Comparison of ENCODE assay signal across 11 cellular contexts in genomic region chr22:44192811-44193536, GRCh38. TPM values are rescaled to one million over a fixed set of nuclear protein-coding genes. Genes with fewer than 3 reads are reported as not detected.
DNase-seq lines count a peak whose midpoint lies in the region; ATAC-seq and TF ChIP-seq lines count a peak whose summit lies in the region.
"Had no signal": no experiment of that assay in that cellular context is flagged by ENCODE, and none has a peak within 500 bp of the region (broad histone marks: within the 10 kb centered on the region; RNA-seq: fewer than 3 reads in every experiment).

No MANE protein-coding gene starts in this region.

- peaks cover 43% of the 10 kb centered on the region for H3K4me1 Mint-ChIP-seq in activated T-cell treated with anti-CD3 and anti-CD28 coated beads, Interleukin-2, amount 50 U/mL, for 24 hours (ENCODE audit: low read depth)
- peaks cover 21% of the 10 kb centered on the region for H3K4me1 Mint-ChIP-seq in activated naive CD8-positive, alpha-beta T cell treated with anti-CD3 and anti-CD28 coated beads, Interleukin-2, amount 10 ng/mL, durations not matched to agents 7 days and 5 days
- peaks cover 45% of the 10 kb centered on the region for H3K4me1 Mint-ChIP-seq in stimulated activated effector memory CD8-positive, alpha-beta T cell treated with anti-CD3 and anti-CD28 coated beads, Interleukin-12 subunit alpha, Interleukin-12 subunit beta, amount 100 ng/mL, for 72 hours
- peaks cover 2% of the 10 kb centered on the region for H3K4me1 Mint-ChIP-seq in glutamatergic neuron (ENCODE audit: low read depth, unreplicated experiment)

- peaks cover 48% of the 10 kb centered on the region for H3K36me3 Mint-ChIP-seq in activated T-cell treated with anti-CD3 and anti-CD28 coated beads, Interleukin-2, amount 50 U/mL, for 24 hours (ENCODE audit: low read depth)
- peaks cover 25% of the 10 kb centered on the region for H3K36me3 Mint-ChIP-seq in activated naive CD8-positive, alpha-beta T cell treated with anti-CD3 and anti-CD28 coated beads, Interleukin-2, amount 10 ng/mL, durations not matched to agents 7 days and 5 days
- H3K36me3 Mint-ChIP-seq in stimulated activated effector memory CD8-positive, alpha-beta T cell treated with anti-CD3 and anti-CD28 coated beads, Interleukin-12 subunit alpha, Interleukin-12 subunit beta, amount 100 ng/mL, for 72 hours: peaks cover 13% of the 10 kb centered on the region
- no peaks in the 10 kb centered on the region for H3K36me3 Mint-ChIP-seq in glutamatergic neuron (ENCODE audit: unreplicated experiment)

- no peak for ATAC-seq in activated naive CD8-positive, alpha-beta T cell treated with anti-CD3 and anti-CD28 coated beads, Interleukin-2, amount 10 ng/mL, durations not matched to agents 7 days and 5 days (ENCODE audit: low read depth)
- ATAC-seq in stimulated activated effector memory CD8-positive, alpha-beta T cell treated with anti-CD3 and anti-CD28 coated beads, Interleukin-12 subunit alpha, Interleukin-12 subunit beta, amount 100 ng/mL, for 72 hours: no peak
- no peak for ATAC-seq in GM21576 (IDR thresholded peaks at IDR 0.05; ENCODE audit: unreplicated experiment)

- no peaks in the 10 kb centered on the region for H3K9me3 Mint-ChIP-seq in activated T-cell treated with anti-CD3 and anti-CD28 coated beads, Interleukin-2, amount 50 U/mL, for 24 hours
- H3K9me3 Mint-ChIP-seq in activated naive CD8-positive, alpha-beta T cell treated with anti-CD3 and anti-CD28 coated beads, Interleukin-2, amount 10 ng/mL, durations not matched to agents 7 days and 5 days: no peaks in the 10 kb centered on the region
- H3K9me3 Mint-ChIP-seq in stimulated activated effector memory CD8-positive, alpha-beta T cell treated with anti-CD3 and anti-CD28 coated beads, Interleukin-12 subunit alpha, Interleukin-12 subunit beta, amount 100 ng/mL, for 72 hours: no peaks in the 10 kb centered on the region
- peaks cover 6% of the 10 kb centered on the region for H3K9me3 Mint-ChIP-seq in glutamatergic neuron (ENCODE audit: unreplicated experiment)
- H3K9me3 Mint-ChIP-seq: activated naive CD4-positive, alpha-beta T cell treated with anti-CD3 and anti-CD28 coated beads, Interleukin-2, amount 50 U/mL, for 72 hours had no signal

- H3K27me3 Mint-ChIP-seq in activated T-cell treated with anti-CD3 and anti-CD28 coated beads, Interleukin-2, amount 50 U/mL, for 24 hours: no peaks in the 10 kb centered on the region
- no peaks in the 10 kb centered on the region for H3K27me3 Mint-ChIP-seq in activated naive CD8-positive, alpha-beta T cell treated with anti-CD3 and anti-CD28 coated beads, Interleukin-2, amount 10 ng/mL, durations not matched to agents 7 days and 5 days
- no peaks in the 10 kb centered on the region for H3K27me3 Mint-ChIP-seq in glutamatergic neuron (ENCODE audit: unreplicated experiment)

- TF ChIP-seq CTCF in glutamatergic neuron (IDR thresholded peaks at IDR 0.05; ENCODE audit: partially characterized antibody, unreplicated experiment): no peak

- no peak overlapping the region for H3K4me3 Mint-ChIP-seq in activated T-cell treated with anti-CD3 and anti-CD28 coated beads, Interleukin-2, amount 50 U/mL, for 24 hours
- peak overlapping the region; percentile 29 for H3K4me3 Mint-ChIP-seq in activated naive CD8-positive, alpha-beta T cell treated with anti-CD3 and anti-CD28 coated beads, Interleukin-2, amount 10 ng/mL, durations not matched to agents 7 days and 5 days
- peak overlapping the region; percentile 45 for H3K4me3 Mint-ChIP-seq in stimulated activated effector memory CD8-positive, alpha-beta T cell treated with anti-CD3 and anti-CD28 coated beads, Interleukin-12 subunit alpha, Interleukin-12 subunit beta, amount 100 ng/mL, for 72 hours
- no peak overlapping the region for H3K4me3 Mint-ChIP-seq in glutamatergic neuron (ENCODE audit: unreplicated experiment)

- POLR2A ChIA-PET in activated naive CD8-positive, alpha-beta T cell treated with anti-CD3 and anti-CD28 coated beads, Interleukin-2, amount 10 ng/mL, durations not matched to agents 7 days and 5 days (lab: Charles Lee): interaction anchor here (0.8 kb wide), 1 partner anchor 12 kb away, joined by 4 read pairs; the partner anchor contains the start of gene PARVG

- peak overlapping the region; percentile 44 for H3K27ac Mint-ChIP-seq in activated T-cell treated with anti-CD3 and anti-CD28 coated beads, Interleukin-2, amount 50 U/mL, for 24 hours
- peak overlapping the region; percentile 50 for H3K27ac Mint-ChIP-seq in activated naive CD8-positive, alpha-beta T cell treated with anti-CD3 and anti-CD28 coated beads, Interleukin-2, amount 10 ng/mL, durations not matched to agents 7 days and 5 days
- peak overlapping the region; percentile 49 for H3K27ac Mint-ChIP-seq in stimulated activated effector memory CD8-positive, alpha-beta T cell treated with anti-CD3 and anti-CD28 coated beads, Interleukin-12 subunit alpha, Interleukin-12 subunit beta, amount 100 ng/mL, for 72 hours
- H3K27ac Mint-ChIP-seq in glutamatergic neuron (ENCODE audit: unreplicated experiment): no peak overlapping the region

- no peak for DNase-seq in activated T-cell treated with anti-CD3 and anti-CD28 coated beads, Interleukin-2, amount 50 U/mL, for 24 hours
- DNase-seq in activated T-cell treated with anti-CD3 and anti-CD28 coated beads, Interleukin-2, amount 50 U/mL, for 1 hour: no peak
- DNase-seq in M059J (ENCODE audit: low read depth) (peak; percentile 15), NCI-H2227 (lab: John Stamatoyannopoulos, UW; ENCODE audit: unreplicated experiment) (no peak), glutamatergic neuron (no peak)
- peak; percentile 29 for DNase-seq in activated naive CD8-positive, alpha-beta T cell treated with anti-CD3 and anti-CD28 coated beads, Interleukin-2, amount 10 ng/mL, durations not matched to agents 7 days and 5 days
- DNase-seq in stimulated activated effector memory CD8-positive, alpha-beta T cell treated with anti-CD3 and anti-CD28 coated beads, Interleukin-12 subunit alpha, Interleukin-12 subunit beta, amount 100 ng/mL, for 72 hours (ENCODE audit: low spot score in 2 of 2): no peak
- DNase-seq: HCEC 1CT had no signal

RNA-seq across cellular contexts. Expression of gene PARVG, which starts 12.2 kb away (rescaled TPM):
- total RNA-seq in M059J (2014; rRNA removed; shearing (Covaris generic)): not detected in 2 replicates
- total RNA-seq in activated naive CD8-positive, alpha-beta T cell treated with anti-CD3 and anti-CD28 coated beads, Interleukin-2, amount 10 ng/mL, durations not matched to agents 7 days and 5 days: 100 to 1,000 TPM; 238 to 241 TPM
- not detected for total RNA-seq in glutamatergic neuron (ENCODE audit: unreplicated experiment)
- total RNA-seq: NCI-H460 had no signal

Comparison
In these comparisons a context has a peak if more than half of its experiments do, and no peak if none do; other contexts are left out.
1. DNase-seq: peak in M059J (single experiment) and activated naive CD8-positive, alpha-beta T cell treated with anti-CD3 and anti-CD28 coated beads, Interleukin-2, amount 10 ng/mL, durations not matched to agents 7 days and 5 days (single experiment); none in activated T-cell treated with anti-CD3 and anti-CD28 coated beads, Interleukin-2, amount 50 U/mL, for 24 hours (single experiment), activated T-cell treated with anti-CD3 and anti-CD28 coated beads, Interleukin-2, amount 50 U/mL, for 1 hour (single experiment), stimulated activated effector memory CD8-positive, alpha-beta T cell treated with anti-CD3 and anti-CD28 coated beads, Interleukin-12 subunit alpha, Interleukin-12 subunit beta, amount 100 ng/mL, for 72 hours (0 of 2), NCI-H2227 (single experiment) and glutamatergic neuron (single experiment).
2. H3K4me3 Mint-ChIP-seq: peak in activated naive CD8-positive, alpha-beta T cell treated with anti-CD3 and anti-CD28 coated beads, Interleukin-2, amount 10 ng/mL, durations not matched to agents 7 days and 5 days (single experiment) and stimulated activated effector memory CD8-positive, alpha-beta T cell treated with anti-CD3 and anti-CD28 coated beads, Interleukin-12 subunit alpha, Interleukin-12 subunit beta, amount 100 ng/mL, for 72 hours (single experiment); none in activated T-cell treated with anti-CD3 and anti-CD28 coated beads, Interleukin-2, amount 50 U/mL, for 24 hours (single experiment) and glutamatergic neuron (single experiment).
3. RNA of gene PARVG, which starts 12.2 kb away (total RNA-seq): 238 to 241 TPM in activated naive CD8-positive, alpha-beta T cell treated with anti-CD3 and anti-CD28 coated beads, Interleukin-2, amount 10 ng/mL, durations not matched to agents 7 days and 5 days; not detected in glutamatergic neuron (single experiment) and not detected in M059J; every median in the first group is over 100 times any median in the second.